Comparison of ENCODE assay signal across 9 cellular contexts in the genomic region with DNA sequence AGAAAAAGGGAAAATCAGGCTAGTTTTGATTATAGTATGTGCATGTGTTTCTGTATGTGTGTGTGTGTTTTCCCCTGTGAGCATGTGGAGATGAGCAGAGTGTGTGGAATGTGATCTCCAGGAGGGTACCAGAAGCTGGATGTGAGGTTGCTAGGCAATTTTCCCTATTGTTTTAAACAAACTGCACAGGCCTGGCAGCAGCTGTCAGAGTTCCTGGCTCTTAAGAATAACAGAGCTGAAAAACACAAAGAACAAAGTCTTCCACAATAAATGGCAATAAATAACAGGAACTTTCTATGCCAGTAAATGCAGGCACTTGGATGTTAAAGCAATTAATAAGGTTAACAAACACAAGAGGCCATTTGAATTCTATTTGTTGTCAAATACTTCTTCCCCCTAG.
A peak's percentile ranks its signal among the peaks of the same experiment; 100 is the strongest.
DNase-seq lines count a peak whose midpoint lies in the region; ATAC-seq lines count a peak whose summit lies in the region.
"Had no signal": no experiment of that assay in that cellular context is flagged by ENCODE, and none has a peak within 500 bp of the region (broad histone marks: within the 10 kb centered on the region; RNA-seq: fewer than 3 reads in every experiment).

No MANE protein-coding gene starts in this region.

- no peaks in the 10 kb centered on the region for H3K27me3 Mint-ChIP-seq in T-cell
- no peaks in the 10 kb centered on the region for H3K27me3 Mint-ChIP-seq in activated CD8-positive, alpha-beta T cell treated with anti-CD3 and anti-CD28 coated beads, Interleukin-2, amount 10 ng/mL, durations not matched to agents 7 days and 5 days (ENCODE audit: low read depth)

- no peaks in the 10 kb centered on the region for H3K9me3 ChIP-seq in SJCRH30 (replicated peaks)
- H3K9me3 ChIP-seq: adrenal gland had no signal

- no peak overlapping the region for H3K27ac Mint-ChIP-seq in T-cell
- H3K27ac Mint-ChIP-seq in activated CD8-positive, alpha-beta T cell treated with anti-CD3 and anti-CD28 coated beads, Interleukin-2, amount 10 ng/mL, durations not matched to agents 7 days and 5 days: no peak overlapping the region

- H3K4me3 ChIP-seq in SJCRH30: no peak overlapping the region
- H3K4me3 ChIP-seq: adrenal gland had no signal

- H3K4me1 ChIP-seq in SJCRH30: peaks cover 5% of the 10 kb centered on the region
- H3K4me1 ChIP-seq: adrenal gland had no signal

- DNase-seq in HT1080 (ENCODE audit: low read depth) (peak; percentile 72), SJCRH30 (peak; percentile 46 to 51), cardiac septum (ENCODE audit: low spot score) (peak; percentile 69), retina (peak; percentile 49), HuH-7 (ENCODE audit: low spot score) (no peak), T-cell (no peak)
- DNase-seq in stimulated activated CD4-positive, alpha-beta T cell treated with anti-CD3 and anti-CD28 coated beads, Interleukin-12 subunit alpha, Interleukin-12 subunit beta, amount 100 ng/mL, for 4 hours: no peak
- no peak for DNase-seq in activated CD8-positive, alpha-beta T cell treated with anti-CD3 and anti-CD28 coated beads, Interleukin-2, amount 10 ng/mL, durations not matched to agents 7 days and 5 days
- DNase-seq: adrenal gland had no signal

- H3K4me3 Mint-ChIP-seq in T-cell: no peak overlapping the region
- H3K4me3 Mint-ChIP-seq in activated CD8-positive, alpha-beta T cell treated with anti-CD3 and anti-CD28 coated beads, Interleukin-2, amount 10 ng/mL, durations not matched to agents 7 days and 5 days: no peak overlapping the region

- H3K27ac ChIP-seq in SJCRH30: no peak overlapping the region
- H3K27ac ChIP-seq: adrenal gland had no signal

- H3K9me3 Mint-ChIP-seq in T-cell: peaks cover 6 to 8% (median 6%) of the 10 kb centered on the region in 3 donors
- H3K9me3 Mint-ChIP-seq in activated CD8-positive, alpha-beta T cell treated with anti-CD3 and anti-CD28 coated beads, Interleukin-2, amount 10 ng/mL, durations not matched to agents 7 days and 5 days (ENCODE audit: insufficient read depth): no peaks in the 10 kb centered on the region

- H3K4me1 Mint-ChIP-seq in T-cell: no peaks in the 10 kb centered on the region
- no peaks in the 10 kb centered on the region for H3K4me1 Mint-ChIP-seq in activated CD8-positive, alpha-beta T cell treated with anti-CD3 and anti-CD28 coated beads, Interleukin-2, amount 10 ng/mL, durations not matched to agents 7 days and 5 days (ENCODE audit: low read depth)

- ATAC-seq in T-cell (replicated peaks in 1 of 4): no peak
- ATAC-seq in activated CD8-positive, alpha-beta T cell treated with anti-CD3 and anti-CD28 coated beads, Interleukin-2, amount 10 ng/mL, durations not matched to agents 7 days and 5 days: no peak

- intact Hi-C loops in cardiac septum (cut with DNase I): loop anchor here (10.0 kb wide), 1 partner anchor 677 kb away; a partner anchor contains a TSS

- CTCF ChIA-PET in T-cell (lab: Charles Lee): no interaction called here
- CTCF ChIA-PET in activated CD8-positive, alpha-beta T cell treated with anti-CD3 and anti-CD28 coated beads, Interleukin-2, amount 10 ng/mL, durations not matched to agents 7 days and 5 days (lab: Charles Lee): no interaction called here

- no peaks in the 10 kb centered on the region for H3K36me3 ChIP-seq in SJCRH30
- H3K36me3 ChIP-seq: adrenal gland had no signal

- no peaks in the 10 kb centered on the region for H3K36me3 Mint-ChIP-seq in T-cell
- no peaks in the 10 kb centered on the region for H3K36me3 Mint-ChIP-seq in activated CD8-positive, alpha-beta T cell treated with anti-CD3 and anti-CD28 coated beads, Interleukin-2, amount 10 ng/mL, durations not matched to agents 7 days and 5 days (ENCODE audit: low read depth)

- POLR2A ChIA-PET in T-cell (lab: Charles Lee): no interaction called here
- POLR2A ChIA-PET in activated CD8-positive, alpha-beta T cell treated with anti-CD3 and anti-CD28 coated beads, Interleukin-2, amount 10 ng/mL, durations not matched to agents 7 days and 5 days (lab: Charles Lee): no interaction called here

- H3K27me3 ChIP-seq in SJCRH30: no peaks in the 10 kb centered on the region
- H3K27me3 ChIP-seq: adrenal gland had no signal

Comparison
In these comparisons a context has a peak if more than half of its experiments do, and no peak if none do; other contexts are left out.
1. DNase-seq: peak in HT1080 (single experiment), SJCRH30 (2 of 2), cardiac septum (single experiment) and retina (single experiment); none in HuH-7 (single experiment), stimulated activated CD4-positive, alpha-beta T cell treated with anti-CD3 and anti-CD28 coated beads, Interleukin-12 subunit alpha, Interleukin-12 subunit beta, amount 100 ng/mL, for 4 hours (single experiment), T-cell (0 of 34) and activated CD8-positive, alpha-beta T cell treated with anti-CD3 and anti-CD28 coated beads, Interleukin-2, amount 10 ng/mL, durations not matched to agents 7 days and 5 days (single experiment).